Comparison of ENCODE assay signal across 8 cellular contexts in the genomic region with DNA sequence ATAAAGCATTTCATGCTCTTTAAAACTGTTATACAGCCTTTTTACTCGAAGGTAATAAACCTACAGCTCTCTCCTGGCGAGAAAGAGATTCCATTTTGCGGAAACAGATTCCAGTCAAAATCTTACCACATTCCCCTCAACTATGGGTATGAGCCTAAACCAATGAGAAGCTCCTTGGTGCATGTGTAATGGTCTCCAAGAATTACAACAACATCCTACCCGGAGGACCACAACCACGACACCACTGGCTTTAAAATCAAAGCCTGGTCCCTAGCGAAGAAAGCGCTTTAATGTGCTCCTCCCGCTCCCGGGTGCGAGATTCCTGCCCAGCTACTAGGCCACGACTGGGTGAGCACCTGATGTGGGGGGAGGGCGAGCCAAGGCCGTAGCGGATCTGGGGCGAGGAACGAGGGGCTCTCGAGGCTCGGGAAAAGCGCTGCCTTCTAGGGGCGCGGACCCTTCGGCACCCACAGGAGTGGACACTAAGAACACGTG. TPM values are rescaled to one million over a fixed set of nuclear protein-coding genes. Genes with fewer than 3 reads are reported as not detected.
DNase-seq lines count a peak whose midpoint lies in the region.

No MANE protein-coding gene starts in this region.

- H3K27ac ChIP-seq in layer of hippocampus (ENCODE audit: low read depth, low read length), result peak overlapping the region; percentile 82

- DNase-seq in Daoy (ENCODE audit: low read depth), result peak; percentile 37
- DNase-seq in HCEC 1CT, result peak; percentile 22
- peak; percentile 26 for DNase-seq in RPMI7951 (ENCODE audit: low read depth)
- DNase-seq in central memory CD4-positive, alpha-beta T cell, result peak; percentile 15
- no peak for DNase-seq in NCI-H1436 treated with DMSO at 0.1 percent for 48 hours (lab: John Stamatoyannopoulos, UW)
- no peak for DNase-seq in amniotic stem cell (lab: John Stamatoyannopoulos, UW)

- H3K27ac Mint-ChIP-seq in stimulated activated naive CD8-positive, alpha-beta T cell treated with anti-CD3 and anti-CD28 coated beads, Interleukin-15, Interleukin-2, amounts not matched to agents 100 ng/mL and 50 ng/mL, for 24 hours, result peak overlapping the region; percentile 97

- peaks cover 38% of the 10 kb centered on the region for H3K36me3 Mint-ChIP-seq in stimulated activated naive CD8-positive, alpha-beta T cell treated with anti-CD3 and anti-CD28 coated beads, Interleukin-15, Interleukin-2, amounts not matched to agents 100 ng/mL and 50 ng/mL, for 24 hours (ENCODE audit: low read depth)

- peak overlapping the region; percentile 98 for H3K4me3 Mint-ChIP-seq in stimulated activated naive CD8-positive, alpha-beta T cell treated with anti-CD3 and anti-CD28 coated beads, Interleukin-15, Interleukin-2, amounts not matched to agents 100 ng/mL and 50 ng/mL, for 24 hours

- H3K27me3 Mint-ChIP-seq in stimulated activated naive CD8-positive, alpha-beta T cell treated with anti-CD3 and anti-CD28 coated beads, Interleukin-15, Interleukin-2, amounts not matched to agents 100 ng/mL and 50 ng/mL, for 24 hours, result no peaks in the 10 kb centered on the region

- H3K27me3 ChIP-seq in layer of hippocampus (ENCODE audit: control insufficient read depth, insufficient read depth, low read length), result no peaks in the 10 kb centered on the region

- H3K9me3 Mint-ChIP-seq in stimulated activated naive CD8-positive, alpha-beta T cell treated with anti-CD3 and anti-CD28 coated beads, Interleukin-15, Interleukin-2, amounts not matched to agents 100 ng/mL and 50 ng/mL, for 24 hours, result no peaks in the 10 kb centered on the region

- H3K4me1 Mint-ChIP-seq in stimulated activated naive CD8-positive, alpha-beta T cell treated with anti-CD3 and anti-CD28 coated beads, Interleukin-15, Interleukin-2, amounts not matched to agents 100 ng/mL and 50 ng/mL, for 24 hours (ENCODE audit: low read depth), result peaks cover 50% of the 10 kb centered on the region

RNA-seq across cellular contexts. Expression of gene CELF1, which starts 0.8 kb away (rescaled TPM):
- total RNA-seq in Daoy (2014; rRNA removed; shearing (Covaris generic)), result 59.9 and 62.5 TPM in 2 replicates
- 45.6 and 52.5 TPM in 2 replicates for total RNA-seq in RPMI7951 (2014; rRNA removed; shearing (Covaris generic))

RNA-seq across cellular contexts. Expression of gene PTPMT1, which starts 13.3 kb away (rescaled TPM):
- 62.2 and 81.9 TPM in 2 replicates for total RNA-seq in Daoy (2014; rRNA removed; shearing (Covaris generic))
- total RNA-seq in RPMI7951 (2014; rRNA removed; shearing (Covaris generic)), result 86.9 and 103 TPM in 2 replicates

RNA-seq across cellular contexts. Expression of gene KBTBD4, which starts 26.6 kb away (rescaled TPM):
- total RNA-seq in Daoy (2014; rRNA removed; shearing (Covaris generic)), result 21.3 and 26.9 TPM in 2 replicates
- 19.9 and 20.3 TPM in 2 replicates for total RNA-seq in RPMI7951 (2014; rRNA removed; shearing (Covaris generic))

RNA-seq across cellular contexts. Expression of gene NDUFS3, which starts 26.7 kb away (rescaled TPM):
- total RNA-seq in Daoy (2014; rRNA removed; shearing (Covaris generic)), result 137 and 253 TPM in 2 replicates
- 78.8 and 95.5 TPM in 2 replicates for total RNA-seq in RPMI7951 (2014; rRNA removed; shearing (Covaris generic))

RNA-seq across cellular contexts. Expression of gene FAM180B, which starts 34.3 kb away (rescaled TPM):
- total RNA-seq in Daoy (2014; rRNA removed; shearing (Covaris generic)), result not detected in 2 replicates
- total RNA-seq in RPMI7951 (2014; rRNA removed; shearing (Covaris generic)), result not detected in 2 replicates

Comparison
In these comparisons a context has a peak if more than half of its experiments do, and no peak if none do; other contexts are left out.
1. DNase-seq: peak in Daoy (single experiment), HCEC 1CT (single experiment), RPMI7951 (single experiment) and central memory CD4-positive, alpha-beta T cell (single experiment); none in NCI-H1436 treated with DMSO at 0.1 percent for 48 hours (single experiment) and amniotic stem cell (single experiment).